ENCODE assay signal across 9 cellular contexts in genomic region chr6:143449082-143449481, GRCh38. TPM values are rescaled to one million over a fixed set of nuclear protein-coding genes. Genes with fewer than 3 reads are reported as not detected.
A peak's percentile ranks its signal among the peaks of the same experiment; 100 is the strongest.
DNase-seq lines count a peak whose midpoint lies in the region; ATAC-seq and TF ChIP-seq lines count a peak whose summit lies in the region.
"Had no signal": no experiment of that assay in that cellular context is flagged by ENCODE, and none has a peak within 500 bp of the region (broad histone marks: within the 10 kb centered on the region; RNA-seq: fewer than 3 reads in every experiment).

No MANE protein-coding gene starts in this region.

- H3K4me3 ChIP-seq in OCI-LY7 (ENCODE audit: low read depth, low read length, poor library complexity, severe bottlenecking) = peak overlapping the region; percentile 94
- H3K4me3 ChIP-seq in skeletal muscle satellite cell (ENCODE audit: low read length) = peak overlapping the region; percentile 98
- H3K4me3 ChIP-seq in upper lobe of right lung = no peak overlapping the region
- H3K4me3 ChIP-seq: lung had no signal

- POLR2A ChIA-PET in activated CD4-positive, alpha-beta T cell treated with anti-CD3 and anti-CD28 coated beads, Interleukin-2, amount 10 ng/mL, durations not matched to agents 7 days and 5 days (lab: Charles Lee) = no interaction called here
- POLR2A ChIA-PET in OCI-LY7 (lab: Charles Lee) = interaction anchor here (0.6 to 2.0 kb wide), 6 partner anchors 11 to 394 kb away, joined by 3 to 9 read pairs (median 5); partner anchors contain the start of gene LTV1

- peaks cover 75% of the 10 kb centered on the region for H3K79me2 ChIP-seq in OCI-LY7 (ENCODE audit: insufficient read depth, low read depth, low read length)

- no peaks in the 10 kb centered on the region for H4K20me1 ChIP-seq in OCI-LY7 (ENCODE audit: insufficient read depth, low read length)

- no peaks in the 10 kb centered on the region for H3K9me2 ChIP-seq in OCI-LY7 (ENCODE audit: insufficient read depth, low read length)

- H3K36me3 Mint-ChIP-seq in activated CD4-positive, alpha-beta T cell treated with anti-CD3 and anti-CD28 coated beads, Interleukin-2, amount 10 ng/mL, durations not matched to agents 7 days and 5 days (ENCODE audit: low read depth) = peaks cover 4% of the 10 kb centered on the region

- intact Hi-C loops in OCI-LY7 (cut with micrococcal nuclease; ENCODE audit: unreplicated experiment) = no loop called here
- intact Hi-C loops in upper lobe of right lung (cut with DNase I) = no loop called here

- H3K9me3 ChIP-seq in OCI-LY7 (ENCODE audit: low read length) (no peaks in the 10 kb centered on the region), skeletal muscle satellite cell (replicated peaks; ENCODE audit: low read length) (no peaks in the 10 kb centered on the region), upper lobe of right lung (no peaks in the 10 kb centered on the region)

- no peaks in the 10 kb centered on the region for H3K27me3 Mint-ChIP-seq in activated CD4-positive, alpha-beta T cell treated with anti-CD3 and anti-CD28 coated beads, Interleukin-2, amount 10 ng/mL, durations not matched to agents 7 days and 5 days

- H3K27ac Mint-ChIP-seq in activated CD4-positive, alpha-beta T cell treated with anti-CD3 and anti-CD28 coated beads, Interleukin-2, amount 10 ng/mL, durations not matched to agents 7 days and 5 days = peak overlapping the region; percentile 38

- no peak for TF ChIP-seq POLR2A in erythroblast (IDR thresholded peaks at IDR 0.05; ENCODE audit: low read length)

- H3K4me2 ChIP-seq in OCI-LY7 (ENCODE audit: low read length) (peak overlapping the region; percentile 89), skeletal muscle satellite cell (ENCODE audit: low read length) (peak overlapping the region; percentile 93)

- BruUV-seq in OCI-LY7 (replicated peaks; lab: Mats Ljungman, UMichigan) = no TSS peak

- H3K27ac ChIP-seq in OCI-LY7 (ENCODE audit: low read depth, low read length, poor library complexity, severe bottlenecking) = no peak overlapping the region
- H3K27ac ChIP-seq in upper lobe of right lung = no peak overlapping the region

- peak overlapping the region; percentile 97 for H2AFZ ChIP-seq in OCI-LY7 (ENCODE audit: low read length)

- H3K9ac ChIP-seq in skeletal muscle satellite cell (ENCODE audit: low read depth, low read length) = peak overlapping the region; percentile 95

- TF ChIP-seq CTCF in OCI-LY7 (conservative IDR thresholded peaks at IDR 0.05; ENCODE audit: low read length) (no peak), upper lobe of right lung (IDR thresholded peaks at IDR 0.05) (no peak)

- H3K9me3 Mint-ChIP-seq in activated CD4-positive, alpha-beta T cell treated with anti-CD3 and anti-CD28 coated beads, Interleukin-2, amount 10 ng/mL, durations not matched to agents 7 days and 5 days = no peaks in the 10 kb centered on the region

- H3K4me1 ChIP-seq in OCI-LY7 (ENCODE audit: insufficient read depth, low read length, poor library complexity, severe bottlenecking) = peaks cover 36% of the 10 kb centered on the region
- H3K4me1 ChIP-seq in skeletal muscle satellite cell (ENCODE audit: control insufficient read depth, insufficient read depth, low read length) = peaks cover 8% of the 10 kb centered on the region
- H3K4me1 ChIP-seq in upper lobe of right lung = peaks cover 15% of the 10 kb centered on the region

- DNase-seq in activated CD4-positive, alpha-beta T cell treated with anti-CD3 and anti-CD28 coated beads, Interleukin-2, amount 10 ng/mL, durations not matched to agents 7 days and 5 days = no peak
- no peak for DNase-seq in activated CD4-positive, alpha-beta T cell treated with anti-CD3 and anti-CD28 coated beads, Interleukin-2, amount 50 U/mL, for 1 hour
- DNase-seq in OCI-LY7 (ENCODE audit: low spot score) (no peak), erythroblast (lab: John Stamatoyannopoulos, UW) (peak; percentile 27 to 38), ureter (ENCODE audit: low spot score) (no peak), upper lobe of right lung (no peak)

- ATAC-seq in upper lobe of right lung = no peak
- ATAC-seq in GM21619 (IDR thresholded peaks at IDR 0.05; ENCODE audit: unreplicated experiment) = no peak

- peak overlapping the region; percentile 94 for H3K4me3 Mint-ChIP-seq in activated CD4-positive, alpha-beta T cell treated with anti-CD3 and anti-CD28 coated beads, Interleukin-2, amount 10 ng/mL, durations not matched to agents 7 days and 5 days

- no peaks in the 10 kb centered on the region for H3K27me3 ChIP-seq in skeletal muscle satellite cell (ENCODE audit: control insufficient read depth, insufficient read depth, low read length)
- no peaks in the 10 kb centered on the region for H3K27me3 ChIP-seq in upper lobe of right lung

- H3K4me1 Mint-ChIP-seq in activated CD4-positive, alpha-beta T cell treated with anti-CD3 and anti-CD28 coated beads, Interleukin-2, amount 10 ng/mL, durations not matched to agents 7 days and 5 days = peaks cover 32% of the 10 kb centered on the region

- CTCF ChIA-PET in activated CD4-positive, alpha-beta T cell treated with anti-CD3 and anti-CD28 coated beads, Interleukin-2, amount 10 ng/mL, durations not matched to agents 7 days and 5 days (lab: Charles Lee) = no interaction called here
- CTCF ChIA-PET in OCI-LY7 (lab: Charles Lee; ENCODE audit: unreplicated experiment) = no interaction called here

- H3K36me3 ChIP-seq in OCI-LY7 (ENCODE audit: insufficient read depth, low read length) (peaks cover 14% of the 10 kb centered on the region), skeletal muscle satellite cell (ENCODE audit: insufficient read depth, low read length) (no peaks in the 10 kb centered on the region), upper lobe of right lung (peaks cover 4% of the 10 kb centered on the region)

RNA-seq across cellular contexts. Expression of gene ADAT2, which starts 1.4 kb away (rescaled TPM):
- 10 to 100 TPM; 19.1 to 20.2 TPM for total RNA-seq in activated CD4-positive, alpha-beta T cell treated with anti-CD3 and anti-CD28 coated beads, Interleukin-2, amount 10 ng/mL, durations not matched to agents 7 days and 5 days
- 17.6 and 21.7 TPM in 2 replicates for total RNA-seq in OCI-LY7 (2014; rRNA removed; shearing (Covaris generic))
- total RNA-seq in OCI-LY7 (2022) = 23.0 and 27.2 TPM in 2 replicates
- 9.8 and 10.4 TPM in 2 replicates for total RNA-seq in skeletal muscle satellite cell (2012; rRNA removed)
- 19.7 TPM for total RNA-seq in ureter
- total RNA-seq in upper lobe of right lung = 7.1 TPM

RNA-seq across cellular contexts. Expression of gene PEX3, which starts 1.5 kb away (rescaled TPM):
- 10 to 100 TPM; 16.9 to 20.5 TPM for total RNA-seq in activated CD4-positive, alpha-beta T cell treated with anti-CD3 and anti-CD28 coated beads, Interleukin-2, amount 10 ng/mL, durations not matched to agents 7 days and 5 days
- 10.9 and 14.8 TPM in 2 replicates for total RNA-seq in OCI-LY7 (2014; rRNA removed; shearing (Covaris generic))
- total RNA-seq in OCI-LY7 (2022) (23.1 and 27.0 TPM in 2 replicates), ureter (35.7 TPM), upper lobe of right lung (18.8 TPM)
- 18.0 and 24.9 TPM in 2 replicates for total RNA-seq in skeletal muscle satellite cell (2012; rRNA removed)

Comparison
In these comparisons a context has a peak if more than half of its experiments do, and no peak if none do; other contexts are left out.
1. DNase-seq: peak in erythroblast (2 of 2); none in activated CD4-positive, alpha-beta T cell treated with anti-CD3 and anti-CD28 coated beads, Interleukin-2, amount 10 ng/mL, durations not matched to agents 7 days and 5 days (single experiment), activated CD4-positive, alpha-beta T cell treated with anti-CD3 and anti-CD28 coated beads, Interleukin-2, amount 50 U/mL, for 1 hour (single experiment), OCI-LY7 (single experiment), ureter (single experiment) and upper lobe of right lung (single experiment).